20 cellular contexts compared by ENCODE assay signal in genomic region chrX:2220829-2221567, GRCh38.
DNase-seq lines count a peak whose midpoint lies in the region; ATAC-seq and TF ChIP-seq lines count a peak whose summit lies in the region.
"Had no signal": no experiment of that assay in that cellular context is flagged by ENCODE, and none has a peak within 500 bp of the region (broad histone marks: within the 10 kb centered on the region; RNA-seq: fewer than 3 reads in every experiment).

No MANE protein-coding gene starts in this region.

- H3K4me1 Mint-ChIP-seq in endothelial cell (ENCODE audit: unreplicated experiment) (no peaks in the 10 kb centered on the region), HFFc6 (ENCODE audit: low read depth) (no peaks in the 10 kb centered on the region)

- H3K27me3 Mint-ChIP-seq in endothelial cell (ENCODE audit: unreplicated experiment) (peaks cover 19% of the 10 kb centered on the region), HFFc6 (ENCODE audit: insufficient read depth) (peaks cover 3% of the 10 kb centered on the region)
- H3K27me3 Mint-ChIP-seq: T-cell had no signal

- H3K27ac Mint-ChIP-seq in endothelial cell (ENCODE audit: unreplicated experiment): no peak overlapping the region
- H3K27ac Mint-ChIP-seq in HFFc6: no peak overlapping the region
- H3K27ac Mint-ChIP-seq: T-cell had no signal

- peak; percentile 38 for DNase-seq in GM12864 (ENCODE audit: low read depth)
- DNase-seq in endothelial cell (ENCODE audit: low spot score): no peak
- DNase-seq in HFFc6: no peak
- no peak for DNase-seq in A172 (ENCODE audit: low spot score)
- no peak for DNase-seq in DMS 273 treated with DMSO at 0.1 percent for 48 hours (lab: John Stamatoyannopoulos, UW)
- DNase-seq: DND-41, NCI-H1105 treated with DMSO at 0.1 percent for 48 hours, NCI-H1694, NCI-H226, NCI-H524, PC-3, RPMI8226, SHP77 treated with DMSO at 0.1 percent for 48 hours had no signal

- H3K9me3 Mint-ChIP-seq in endothelial cell (ENCODE audit: unreplicated experiment) (peaks cover 60% of the 10 kb centered on the region), HFFc6 (peaks cover 82% of the 10 kb centered on the region)

- TF ChIP-seq CTCF in GM12864 (IDR thresholded peaks at IDR 0.05; ENCODE audit: low read depth, low read length, missing control alignments) (no peak), endothelial cell (IDR thresholded peaks at IDR 0.05; ENCODE audit: unreplicated experiment) (no peak), HFFc6 (IDR thresholded peaks at IDR 0.05) (no peak)

- ATAC-seq in GM19463 (IDR thresholded peaks at IDR 0.05; ENCODE audit: unreplicated experiment) (peak; percentile 78), HG02870 (IDR thresholded peaks at IDR 0.05; ENCODE audit: unreplicated experiment) (peak; percentile 94), GM18511 (IDR thresholded peaks at IDR 0.05; ENCODE audit: unreplicated experiment) (no peak)
- ATAC-seq: K562, PC-3, SK-N-SH treated with all-trans-retinoic acid at 6 μM for 48 hours, T-cell had no signal

- H3K4me3 ChIP-seq in GM12864 (ENCODE audit: low read depth, low read length): no peak overlapping the region
- H3K4me3 ChIP-seq: K562 had no signal

- H3K36me3 Mint-ChIP-seq in endothelial cell (ENCODE audit: low read depth, unreplicated experiment) (peaks cover 74% of the 10 kb centered on the region), HFFc6 (ENCODE audit: low read depth) (peaks cover 37% of the 10 kb centered on the region)

- H3K4me3 Mint-ChIP-seq in endothelial cell (ENCODE audit: unreplicated experiment) (peak overlapping the region; percentile 69), HFFc6 (no peak overlapping the region)
- H3K4me3 Mint-ChIP-seq: CD14-positive monocyte, T-cell had no signal
